In the genomic region with DNA sequence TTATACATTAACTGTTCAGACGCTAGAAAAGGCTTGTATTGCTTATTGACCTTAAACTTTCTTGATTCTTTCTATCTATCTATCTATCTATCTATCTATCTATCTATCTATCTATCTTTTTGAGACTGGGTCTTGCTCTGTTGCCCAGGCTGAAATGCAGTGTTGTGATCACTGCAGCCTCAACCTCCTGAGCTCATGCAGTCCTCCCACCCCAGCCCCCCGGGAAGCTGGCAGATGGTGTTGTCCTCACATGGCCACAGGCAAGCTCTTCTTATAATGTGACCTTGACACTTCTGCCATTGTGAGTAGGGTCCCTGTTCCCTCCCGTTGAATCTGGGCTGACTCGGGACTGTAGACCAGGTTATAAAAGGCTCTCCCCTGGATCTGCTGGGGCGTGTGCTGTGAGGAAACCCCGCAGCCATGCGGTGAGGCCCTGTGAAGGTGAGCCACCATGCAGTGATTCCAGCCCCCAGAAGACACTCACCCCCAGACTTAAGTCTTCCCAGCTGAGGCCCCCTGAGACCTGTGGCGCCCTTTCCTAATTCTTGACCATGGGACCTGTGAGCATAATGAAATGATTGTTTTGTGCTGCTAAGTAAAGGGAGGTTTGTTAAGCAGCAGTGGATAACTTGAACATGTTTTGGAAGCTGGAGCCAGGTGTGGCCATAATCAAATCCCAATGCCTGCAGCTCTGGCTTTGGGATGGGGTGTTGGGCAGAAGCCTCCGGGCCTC, we compare ENCODE assay signal across 1 cellular context.
TF ChIP-seq lines count a peak whose summit lies in the region.

No MANE protein-coding gene starts in this region.

TF ChIP-seq in IMR-90, 13 proteins besides CTCF, POLR2A, EP300 and RAD21:
- no peak for TF ChIP-seq MAZ (IDR thresholded peaks at IDR 0.05; ENCODE audit: borderline replicate concordance, low read depth, low read length)
- no peak for TF ChIP-seq FOS (IDR thresholded peaks at IDR 0.05; ENCODE audit: low read depth, low read length)
- no peak for TF ChIP-seq MAFK (IDR thresholded peaks at IDR 0.05; ENCODE audit: low read depth, low read length)
- no peak for TF ChIP-seq CEBPB (IDR thresholded peaks at IDR 0.05; ENCODE audit: low read depth, low read length)
- no peak for TF ChIP-seq BHLHE40 (IDR thresholded peaks at IDR 0.05; ENCODE audit: low read depth, low read length)
- no peak for TF ChIP-seq MXI1 (IDR thresholded peaks at IDR 0.05; ENCODE audit: borderline replicate concordance, low read depth, low read length)
- no peak for TF ChIP-seq CHD1 (IDR thresholded peaks at IDR 0.05; ENCODE audit: low read depth, low read length)
- TF ChIP-seq, protein P1, sequence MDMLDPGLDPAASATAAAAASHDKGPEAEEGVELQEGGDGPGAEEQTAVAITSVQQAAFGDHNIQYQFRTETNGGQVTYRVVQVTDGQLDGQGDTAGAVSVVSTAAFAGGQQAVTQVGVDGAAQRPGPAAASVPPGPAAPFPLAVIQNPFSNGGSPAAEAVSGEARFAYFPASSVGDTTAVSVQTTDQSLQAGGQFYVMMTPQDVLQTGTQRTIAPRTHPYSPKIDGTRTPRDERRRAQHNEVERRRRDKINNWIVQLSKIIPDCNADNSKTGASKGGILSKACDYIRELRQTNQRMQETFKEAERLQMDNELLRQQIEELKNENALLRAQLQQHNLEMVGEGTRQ (IDR thresholded peaks at IDR 0.05; ENCODE audit: low read depth, low read length): no peak
- no peak for TF ChIP-seq RCOR1 (IDR thresholded peaks at IDR 0.05; ENCODE audit: insufficient replicate concordance, low read length)
- TF ChIP-seq SMC3 (IDR thresholded peaks at IDR 0.05; ENCODE audit: low read depth, low read length): no peak
TF ChIP-seq in IMR-90: peak in this region for 0.
